12 cellular contexts compared by ENCODE assay signal in genomic region chr13:50543767-50544166, GRCh38.
A peak's percentile ranks its signal among the peaks of the same experiment; 100 is the strongest.
DNase-seq lines count a peak whose midpoint lies in the region; ATAC-seq, FAIRE-seq and TF ChIP-seq lines count a peak whose summit lies in the region.
"Had no signal": no experiment of that assay in that cellular context is flagged by ENCODE, and none has a peak within 500 bp of the region (broad histone marks: within the 10 kb centered on the region; RNA-seq: fewer than 3 reads in every experiment).

No MANE protein-coding gene starts in this region.

- H3K36me3 ChIP-seq in GM23338 (ENCODE audit: insufficient read depth) = no peaks in the 10 kb centered on the region

- peaks cover 25% of the 10 kb centered on the region for H3K4me1 Mint-ChIP-seq in GM23338
- H3K4me1 Mint-ChIP-seq: immature natural killer cell had no signal

- H2AFZ ChIP-seq in GM23338 = no peak overlapping the region

- no peak overlapping the region for H3K27ac ChIP-seq in GM23338 (ENCODE audit: low read depth)

- DNase-seq in GM23338 (ENCODE audit: low spot score) = peak; percentile 36
- peak; percentile 14 for DNase-seq in RCC 7860 (ENCODE audit: low spot score)
- DNase-seq in fibroblast of villous mesenchyme (ENCODE audit: low read depth) = peak; percentile 57
- peak; percentile 71 for DNase-seq in retinal pigment epithelial cell (ENCODE audit: low read depth)
- DNase-seq in activated naive CD4-positive, alpha-beta T cell (lab: John Stamatoyannopoulos, UW) = no peak
- DNase-seq: activated CD4-positive, alpha-beta T cell treated with anti-CD3 and anti-CD28 coated beads for 1 hour; immature natural killer cell; NCI-H1105 treated with DMSO at 0.1 percent for 48 hours; retina; SHP77 treated with DMSO at 0.1 percent for 48 hours had no signal

- no peaks in the 10 kb centered on the region for H4K20me1 ChIP-seq in GM23338 (replicated peaks; ENCODE audit: insufficient read depth)

- H3K9me3 Mint-ChIP-seq in GM23338 = peaks cover 7% of the 10 kb centered on the region; the same call in 2 of the 3 replicates

- H3K4me3 ChIP-seq in GM23338 = 0 out of 2 replicates have a peak overlapping the region, but pooled peaks have one; percentile 1
- no peak overlapping the region for H3K4me3 ChIP-seq in fibroblast of villous mesenchyme (ENCODE audit: low read depth, low read length)
- H3K4me3 ChIP-seq in retinal pigment epithelial cell (ENCODE audit: low read length) = peak overlapping the region; percentile 12

- peak overlapping the region; percentile 6; the same call in 2 of the 3 replicates for H3K4me3 Mint-ChIP-seq in GM23338
- H3K4me3 Mint-ChIP-seq: immature natural killer cell had no signal

- FAIRE-seq in RCC 7860 (lab: Jason Lieb, UNC) = peak; percentile 33

- no peak for TF ChIP-seq CTCF in GM23338 (conservative IDR thresholded peaks at IDR 0.05; ENCODE audit: low read depth in 2 of 2)
- no peak for TF ChIP-seq CTCF in fibroblast of villous mesenchyme (IDR thresholded peaks at IDR 0.05; ENCODE audit: insufficient read depth, low read depth, low read length)
- no peak for TF ChIP-seq CTCF in retinal pigment epithelial cell (conservative IDR thresholded peaks at IDR 0.05; ENCODE audit: low read depth, low read length)

- H3K27ac Mint-ChIP-seq in GM23338 = peak overlapping the region; percentile 54; the same call in 1 of the 2 replicates
- H3K27ac Mint-ChIP-seq: immature natural killer cell had no signal

- peak overlapping the region; percentile 30 for H3K4me2 ChIP-seq in GM23338

- no peaks in the 10 kb centered on the region for H3F3A ChIP-seq in GM23338 (replicated peaks; ENCODE audit: low read depth)

- peaks cover 31% of the 10 kb centered on the region for H3K4me1 ChIP-seq in GM23338 (ENCODE audit: insufficient read depth)

- H3K27me3 Mint-ChIP-seq in GM23338 (ENCODE audit: insufficient read depth, low read depth, poor library complexity) = no peaks in the 10 kb centered on the region

- H3K79me2 ChIP-seq in GM23338 (replicated peaks; ENCODE audit: insufficient read depth) = no peaks in the 10 kb centered on the region

- ATAC-seq in GM23338 (peak; percentile 84), GM18511 (IDR thresholded peaks at IDR 0.05; ENCODE audit: unreplicated experiment) (no peak)
- no peak for ATAC-seq in activated CD4-positive, CD25-positive, alpha-beta regulatory T cell treated with anti-CD3 and anti-CD28 coated beads, Interleukin-2, amount 50 U/mL, for 24 hours

- peaks cover 10% of the 10 kb centered on the region for H3K9me2 ChIP-seq in GM23338 (ENCODE audit: insufficient read depth)

- H3K36me3 Mint-ChIP-seq in GM23338 (ENCODE audit: low read depth) = peaks cover 4% of the 10 kb centered on the region; the same call in 1 of the 3 replicates

- H3K27me3 ChIP-seq in GM23338 (ENCODE audit: insufficient read depth) = no peaks in the 10 kb centered on the region

TF ChIP-seq in GM23338, 12 proteins besides CTCF, POLR2A, EP300 and RAD21 (continues in another document):
- no peak for TF ChIP-seq STAT1 (IDR thresholded peaks at IDR 0.05; ENCODE audit: unreplicated experiment)
- TF ChIP-seq ETS1 (IDR thresholded peaks at IDR 0.05) = no peak
- TF ChIP-seq ZNF462 (CRISPR knock-in tag; IDR thresholded peaks at IDR 0.05) = no peak
- no peak for TF ChIP-seq REST (IDR thresholded peaks at IDR 0.05; ENCODE audit: unreplicated experiment)
- no peak for TF ChIP-seq EZH2phosphoT487 (IDR thresholded peaks at IDR 0.05; ENCODE audit: unreplicated experiment)
- TF ChIP-seq EZH2 (IDR thresholded peaks at IDR 0.05; ENCODE audit: low read depth, unreplicated experiment) = no peak
- TF ChIP-seq CREB1 (CRISPR knock-in tag; IDR thresholded peaks at IDR 0.05; ENCODE audit: low read depth) = no peak
- TF ChIP-seq ZNF114 (CRISPR knock-in tag; IDR thresholded peaks at IDR 0.05) = no peak

Comparison
In these comparisons a context has a peak if more than half of its experiments do, and no peak if none do; other contexts are left out.
1. DNase-seq: peak in GM23338 (single experiment), RCC 7860 (single experiment), fibroblast of villous mesenchyme (single experiment) and retinal pigment epithelial cell (single experiment); none in activated naive CD4-positive, alpha-beta T cell (0 of 4).